In genomic region chr11:20089796-20090653, GRCh38 we compare ENCODE assay signal across 1 cellular context.
TF ChIP-seq lines count a peak whose summit lies in the region.

No MANE protein-coding gene starts in this region.

TF ChIP-seq in K562, 482 proteins besides CTCF, POLR2A, EP300 and RAD21 (continued from another document and continues in another):
- TF ChIP-seq AFF4 (CRISPR knock-in tag; IDR thresholded peaks at IDR 0.05) (no peak), NBN (IDR thresholded peaks at IDR 0.05; ENCODE audit: low read depth) (0 out of 2 replicates have a peak, but pooled peaks have one; percentile 26), BHLHE40 (IDR thresholded peaks at IDR 0.05; ENCODE audit: low read length) (0 out of 2 replicates have a peak, but pooled peaks have one; percentile 18), YY1 (IDR thresholded peaks at IDR 0.05; ENCODE audit: borderline replicate concordance in 1 of 3, control insufficient read depth in 1 of 3, extremely low read depth in 1 of 3, insufficient read depth in 3 of 3, insufficient read length in 1 of 3, insufficient replicate concordance in 2 of 3, low read depth in 1 of 3, low read length in 2 of 3) (peak in 1 of 3 experiments; percentile 62), KDM1A (IDR thresholded peaks at IDR 0.05) (peak; percentile 32 to 49; a peak in 2 of 4 replicates), HDAC3 (IDR thresholded peaks at IDR 0.05; ENCODE audit: borderline replicate concordance, partially characterized antibody) (peak; percentile 71), TAL1 (IDR thresholded peaks at IDR 0.05) (peak; percentile 57), CEBPG (CRISPR knock-in tag; IDR thresholded peaks at IDR 0.05) (no peak), CEBPG (tag; conservative IDR thresholded peaks at IDR 0.05 in 1 of 2, IDR thresholded peaks at IDR 0.05 in 1 of 2) (no peak), NONO (IDR thresholded peaks at IDR 0.05; ENCODE audit: low read depth in 2 of 2, low read length in 1 of 2) (0 out of 4 replicates have a peak, but pooled peaks of 1 of the 2 experiments have one; percentile 49), ZNF766 (CRISPR knock-in tag; conservative IDR thresholded peaks at IDR 0.05) (0 out of 2 replicates have a peak, but pooled peaks have one; percentile 63), FOXM1 (IDR thresholded peaks at IDR 0.05; ENCODE audit: low read depth) (peak; percentile 10; the same call in 1 of the 2 replicates), FOXM1 (CRISPR knock-in tag; IDR thresholded peaks at IDR 0.05; ENCODE audit: low read depth) (no peak), ZBTB7A (IDR thresholded peaks at IDR 0.05; ENCODE audit: borderline replicate concordance, control insufficient read depth, low read depth, low read length) (peak; percentile 62; the same call in 1 of the 2 replicates), FOSL1 (tag; conservative IDR thresholded peaks at IDR 0.05) (no peak), EHMT2 (IDR thresholded peaks at IDR 0.05) (0 out of 2 replicates have a peak, but pooled peaks have one; percentile 36), FOXA1 (IDR thresholded peaks at IDR 0.05; ENCODE audit: borderline replicate concordance) (peak; percentile 82), STAT5A (IDR thresholded peaks at IDR 0.05; ENCODE audit: borderline replicate concordance, low read length) (peak; percentile 10; the same call in 1 of the 2 replicates), KLF16 (IDR thresholded peaks at IDR 0.05) (peak; percentile 43; the same call in 1 of the 2 replicates), ZNF318 (IDR thresholded peaks at IDR 0.05; ENCODE audit: borderline replicate concordance in 1 of 2, low read depth in 1 of 2) (peak; percentile 24 to 95; a peak in 2 of 4 replicates), FOXK2 (conservative IDR thresholded peaks at IDR 0.05 in 1 of 2, IDR thresholded peaks at IDR 0.05 in 1 of 2; ENCODE audit: low read depth in 2 of 2) (peak; percentile 77 to 80), CBFA2T3 (IDR thresholded peaks at IDR 0.05) (peak; percentile 75), PRDM10 (IDR thresholded peaks at IDR 0.05; ENCODE audit: partially characterized antibody) (peak; percentile 58), MTA3 (IDR thresholded peaks at IDR 0.05; ENCODE audit: borderline replicate concordance) (0 out of 2 replicates have a peak, but pooled peaks have one; percentile 39), ZNF589 (CRISPR knock-in tag; IDR thresholded peaks at IDR 0.05; ENCODE audit: low read depth) (0 out of 2 replicates have a peak, but pooled peaks have one; percentile 25), TFAP4 (CRISPR knock-in tag; IDR thresholded peaks at IDR 0.05; ENCODE audit: borderline replicate concordance) (peak; percentile 82)
- TF ChIP-seq, protein P1, sequence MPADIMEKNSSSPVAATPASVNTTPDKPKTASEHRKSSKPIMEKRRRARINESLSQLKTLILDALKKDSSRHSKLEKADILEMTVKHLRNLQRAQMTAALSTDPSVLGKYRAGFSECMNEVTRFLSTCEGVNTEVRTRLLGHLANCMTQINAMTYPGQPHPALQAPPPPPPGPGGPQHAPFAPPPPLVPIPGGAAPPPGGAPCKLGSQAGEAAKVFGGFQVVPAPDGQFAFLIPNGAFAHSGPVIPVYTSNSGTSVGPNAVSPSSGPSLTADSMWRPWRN (IDR thresholded peaks at IDR 0.05; ENCODE audit: low read depth), result peak; percentile 26; the same call in 1 of the 2 replicates
- TF ChIP-seq, protein P2, sequence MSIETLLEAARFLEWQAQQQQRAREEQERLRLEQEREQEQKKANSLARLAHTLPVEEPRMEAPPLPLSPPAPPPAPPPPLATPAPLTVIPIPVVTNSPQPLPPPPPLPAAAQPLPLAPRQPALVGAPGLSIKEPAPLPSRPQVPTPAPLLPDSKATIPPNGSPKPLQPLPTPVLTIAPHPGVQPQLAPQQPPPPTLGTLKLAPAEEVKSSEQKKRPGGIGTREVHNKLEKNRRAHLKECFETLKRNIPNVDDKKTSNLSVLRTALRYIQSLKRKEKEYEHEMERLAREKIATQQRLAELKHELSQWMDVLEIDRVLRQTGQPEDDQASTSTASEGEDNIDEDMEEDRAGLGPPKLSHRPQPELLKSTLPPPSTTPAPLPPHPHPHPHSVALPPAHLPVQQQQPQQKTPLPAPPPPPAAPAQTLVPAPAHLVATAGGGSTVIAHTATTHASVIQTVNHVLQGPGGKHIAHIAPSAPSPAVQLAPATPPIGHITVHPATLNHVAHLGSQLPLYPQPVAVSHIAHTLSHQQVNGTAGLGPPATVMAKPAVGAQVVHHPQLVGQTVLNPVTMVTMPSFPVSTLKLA (conservative IDR thresholded peaks at IDR 0.05), result peak; percentile 47 to 56
- TF ChIP-seq, protein P3, sequence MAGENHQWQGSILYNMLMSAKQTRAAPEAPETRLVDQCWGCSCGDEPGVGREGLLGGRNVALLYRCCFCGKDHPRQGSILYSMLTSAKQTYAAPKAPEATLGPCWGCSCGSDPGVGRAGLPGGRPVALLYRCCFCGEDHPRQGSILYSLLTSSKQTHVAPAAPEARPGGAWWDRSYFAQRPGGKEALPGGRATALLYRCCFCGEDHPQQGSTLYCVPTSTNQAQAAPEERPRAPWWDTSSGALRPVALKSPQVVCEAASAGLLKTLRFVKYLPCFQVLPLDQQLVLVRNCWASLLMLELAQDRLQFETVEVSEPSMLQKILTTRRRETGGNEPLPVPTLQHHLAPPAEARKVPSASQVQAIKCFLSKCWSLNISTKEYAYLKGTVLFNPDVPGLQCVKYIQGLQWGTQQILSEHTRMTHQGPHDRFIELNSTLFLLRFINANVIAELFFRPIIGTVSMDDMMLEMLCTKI (IDR thresholded peaks at IDR 0.05; ENCODE audit: partially characterized antibody), result no peak
